In genomic region chr3:13879946-13880810, GRCh38 we compare ENCODE assay signal across 9 cellular contexts. TPM values are rescaled to one million over a fixed set of nuclear protein-coding genes. Genes with fewer than 3 reads are reported as not detected.
DNase-seq lines count a peak whose midpoint lies in the region; ATAC-seq and TF ChIP-seq lines count a peak whose summit lies in the region.
"Had no signal": no experiment of that assay in that cellular context is flagged by ENCODE, and none has a peak within 500 bp of the region (broad histone marks: within the 10 kb centered on the region; RNA-seq: fewer than 3 reads in every experiment).

Gene WNT7A, minus strand, starts transcription at chr3:13880071. Its CDS starts 255 bp downstream, at chr3:13879816.

- peak within 1 kb of the TSS; percentile 4 to 79 (median 72) for H3K27ac ChIP-seq in spleen
- H3K27ac ChIP-seq: neutrophil had no signal

- TF ChIP-seq CTCF in spleen (IDR thresholded peaks at IDR 0.05 in 8 of 11, conservative IDR thresholded peaks at IDR 0.05 in 3 of 11) = peak in 10 of 11 experiments; percentile 38 to 79 (median 68)

- WGBS in spleen, 5 donors = 1 to 2% (median 1%) methylated on average over 27 to 82 of the region's 90 CpGs

- peak; percentile 91 for DNase-seq in D341Med (ENCODE audit: low spot score)
- DNase-seq in NT2/D1 (ENCODE audit: low read depth, low spot score) = no peak
- peak; percentile 68 to 76 for DNase-seq in activated naive CD4-positive, alpha-beta T cell treated with anti-CD3 and anti-CD28 coated beads, Interleukin-2, amount 50 U/mL, for 72 hours (ENCODE audit: low spot score in 2 of 2)
- peak; percentile 81 for DNase-seq in spleen
- no peak for DNase-seq in NCI-H1092 treated with DMSO at 0.1 percent for 48 hours (lab: John Stamatoyannopoulos, UW)
- DNase-seq in NCI-H146 treated with DMSO at 0.1 percent for 48 hours (lab: John Stamatoyannopoulos, UW; ENCODE audit: unreplicated experiment) = no peak
- no peak for DNase-seq in GM19240 (ENCODE audit: insufficient read length, low spot score)

- intact Hi-C loops in spleen (cut with DNase I; ENCODE audit: low total_unique reads) = loop anchor here (5.0 kb wide), 1 partner anchor 223 kb away; no protein-coding TSS in a partner anchor

- H3K9ac ChIP-seq in NT2/D1 (ENCODE audit: insufficient read length, low read depth) = peak within 1 kb of the TSS; percentile 72

- no peaks in the 10 kb centered on the region for H3K36me3 Mint-ChIP-seq in activated naive CD4-positive, alpha-beta T cell treated with anti-CD3 and anti-CD28 coated beads, Interleukin-2, amount 50 U/mL, for 72 hours

- H3K36me3 ChIP-seq in NT2/D1 (ENCODE audit: insufficient read depth, insufficient read length, low read length) (no peaks in the 10 kb centered on the region), spleen (no peaks in the 10 kb centered on the region)
- H3K36me3 ChIP-seq: neutrophil had no signal

- H3K9me3 ChIP-seq in NT2/D1 (ENCODE audit: insufficient read depth, low read length) = peaks cover 4% of the 10 kb centered on the region; the same call in 1 of the 2 replicates
- H3K9me3 ChIP-seq in spleen = peaks cover 0 to 5% (median 0%) of the 10 kb centered on the region in 8 donors
- H3K9me3 ChIP-seq: neutrophil had no signal

- ATAC-seq in activated naive CD4-positive, alpha-beta T cell treated with anti-CD3 and anti-CD28 coated beads, Interleukin-2, amount 50 U/mL, for 72 hours = peak; percentile 71 to 82

- H3K27ac Mint-ChIP-seq in activated naive CD4-positive, alpha-beta T cell treated with anti-CD3 and anti-CD28 coated beads, Interleukin-2, amount 50 U/mL, for 72 hours = no peak within 1 kb of the TSS

- H3K27me3 ChIP-seq in NT2/D1 (ENCODE audit: insufficient read depth, insufficient read length) (peaks cover 90% of the 10 kb centered on the region), spleen (replicated peaks in 1 of 7) (peaks cover 0 to 92% (median 49%) of the 10 kb centered on the region in 7 donors)

- H3K4me3 ChIP-seq in NT2/D1 (ENCODE audit: insufficient read length, low read depth) (peak within 1 kb of the TSS; percentile 49), iPS-11a (ENCODE audit: low read depth, low read length) (peak within 1 kb of the TSS; percentile 51), spleen (peak within 1 kb of the TSS; percentile 28 to 72 (median 46))

- TF ChIP-seq POLR2A in spleen (IDR thresholded peaks at IDR 0.05) = no peak

- H3K4me1 ChIP-seq in NT2/D1 (ENCODE audit: insufficient read depth, insufficient read length) = no peaks in the 10 kb centered on the region
- H3K4me1 ChIP-seq in spleen = peaks cover 18 to 48% (median 37%) of the 10 kb centered on the region in 6 donors

- no peaks in the 10 kb centered on the region for H3K9me3 Mint-ChIP-seq in activated naive CD4-positive, alpha-beta T cell treated with anti-CD3 and anti-CD28 coated beads, Interleukin-2, amount 50 U/mL, for 72 hours

RNA-seq across cellular contexts. Expression of gene WNT7A, which starts in this region (rescaled TPM):
- under 1 TPM; 0.06 to 0.14 TPM for total RNA-seq in activated naive CD4-positive, alpha-beta T cell treated with anti-CD3 and anti-CD28 coated beads, Interleukin-2, amount 50 U/mL, for 72 hours
- total RNA-seq in spleen = 1 to 10 TPM; 1.4 to 6.3 (median 2.4) TPM
- 1 to 10 TPM in 1 of 3 donors, under 1 TPM in 2; 0.52 to 1.1 (median 0.59) TPM for polyA plus RNA-seq in spleen

Comparison
In these comparisons a context has a peak if more than half of its experiments do, and no peak if none do; other contexts are left out.
1. Peak in DNase-seq and ATAC-seq in activated naive CD4-positive, alpha-beta T cell treated with anti-CD3 and anti-CD28 coated beads, Interleukin-2, amount 50 U/mL, for 72 hours; RNA of the gene not detected or under 1 TPM.
2. DNase-seq: peak in D341Med (single experiment) and spleen (single experiment); none in NT2/D1 (single experiment), NCI-H1092 treated with DMSO at 0.1 percent for 48 hours (single experiment), NCI-H146 treated with DMSO at 0.1 percent for 48 hours (single experiment) and GM19240 (single experiment).
3. Peak in every context shown above with its lines, with median percentiles within 50 percentile points of each other: H3K4me3 ChIP-seq.